Comparison of ENCODE assay signal across 21 cellular contexts in genomic region chr5:113027015-113027414, GRCh38.
"Had no signal": no experiment of that assay in that cellular context is flagged by ENCODE, and none has a peak within 500 bp of the region (broad histone marks: within the 10 kb centered on the region; RNA-seq: fewer than 3 reads in every experiment).

No MANE protein-coding gene starts in this region.

- H3K27ac ChIP-seq: dorsolateral prefrontal cortex, left ventricle myocardium inferior, prostate gland, right atrium auricular region, transverse colon, vagina had no signal

- H3K9me3 Mint-ChIP-seq: activated CD4-positive, alpha-beta memory T cell treated with anti-CD3 and anti-CD28 coated beads for 36 hours; activated naive CD8-positive, alpha-beta T cell treated with anti-CD3 and anti-CD28 coated beads, Interleukin-2, amount 10 ng/mL, durations not matched to agents 7 days and 5 days; memory B cell had no signal

- H3K27me3 Mint-ChIP-seq: activated CD4-positive, alpha-beta memory T cell treated with anti-CD3 and anti-CD28 coated beads for 36 hours; activated naive CD8-positive, alpha-beta T cell treated with anti-CD3 and anti-CD28 coated beads, Interleukin-2, amount 10 ng/mL, durations not matched to agents 7 days and 5 days; memory B cell had no signal

- H3K27ac Mint-ChIP-seq: activated CD4-positive, alpha-beta memory T cell treated with anti-CD3 and anti-CD28 coated beads for 36 hours; activated naive CD8-positive, alpha-beta T cell treated with anti-CD3 and anti-CD28 coated beads, Interleukin-2, amount 10 ng/mL, durations not matched to agents 7 days and 5 days; memory B cell had no signal

- DNase-seq: activated CD4-positive, alpha-beta memory T cell treated with anti-CD3 and anti-CD28 coated beads for 36 hours; activated CD4-positive, alpha-beta T cell treated with anti-CD3 and anti-CD28 coated beads for 4 hours; activated naive CD8-positive, alpha-beta T cell treated with anti-CD3 and anti-CD28 coated beads, Interleukin-2, amount 10 ng/mL, durations not matched to agents 7 days and 5 days; activated T-cell treated with anti-CD3 and anti-CD28 coated beads for 4 hours; amygdala; dorsolateral prefrontal cortex; foreskin melanocyte; glutamatergic neuron; hypothalamus; left ventricle myocardium inferior; nucleus accumbens; stimulated activated CD4-positive, alpha-beta T cell treated with anti-CD3 and anti-CD28 coated beads, Interleukin-12 subunit alpha, Interleukin-12 subunit beta, amount 100 ng/mL, for 4 hours; stimulated activated CD4-positive, alpha-beta T cell treated with anti-CD3 and anti-CD28 coated beads, Interleukin-1b, Interleukin-23, amount 100 ng/mL, for 48 hours; stimulated activated CD8-positive, alpha-beta memory T cell treated with anti-CD3 and anti-CD28 coated beads, Interleukin-4, amount 100 ng/mL, for 48 hours; stimulated activated naive CD8-positive, alpha-beta T cell treated with anti-CD3 and anti-CD28 coated beads, Interleukin-15, Interleukin-2, amounts not matched to agents 100 U/mL and 50 U/mL, for 24 hours; substantia nigra; transverse colon had no signal

- H3K9me3 ChIP-seq: left ventricle myocardium inferior, prostate gland, right atrium auricular region, transverse colon, vagina had no signal

- H3K4me3 Mint-ChIP-seq: activated CD4-positive, alpha-beta memory T cell treated with anti-CD3 and anti-CD28 coated beads for 36 hours; activated naive CD8-positive, alpha-beta T cell treated with anti-CD3 and anti-CD28 coated beads, Interleukin-2, amount 10 ng/mL, durations not matched to agents 7 days and 5 days; memory B cell had no signal

- H3K4me1 ChIP-seq: prostate gland, transverse colon, vagina had no signal

- H3K36me3 ChIP-seq: prostate gland had no signal

- H3K27me3 ChIP-seq: dorsolateral prefrontal cortex, right atrium auricular region, transverse colon, vagina had no signal

- ATAC-seq: stimulated activated naive CD8-positive, alpha-beta T cell treated with anti-CD3 and anti-CD28 coated beads, Interleukin-15, Interleukin-2, amounts not matched to agents 100 U/mL and 50 U/mL, for 24 hours had no signal

- H3K4me3 ChIP-seq: dorsolateral prefrontal cortex, left ventricle myocardium inferior, prostate gland, right atrium auricular region, transverse colon, vagina had no signal
